ENCODE assay signal across 9 cellular contexts in the genomic region with DNA sequence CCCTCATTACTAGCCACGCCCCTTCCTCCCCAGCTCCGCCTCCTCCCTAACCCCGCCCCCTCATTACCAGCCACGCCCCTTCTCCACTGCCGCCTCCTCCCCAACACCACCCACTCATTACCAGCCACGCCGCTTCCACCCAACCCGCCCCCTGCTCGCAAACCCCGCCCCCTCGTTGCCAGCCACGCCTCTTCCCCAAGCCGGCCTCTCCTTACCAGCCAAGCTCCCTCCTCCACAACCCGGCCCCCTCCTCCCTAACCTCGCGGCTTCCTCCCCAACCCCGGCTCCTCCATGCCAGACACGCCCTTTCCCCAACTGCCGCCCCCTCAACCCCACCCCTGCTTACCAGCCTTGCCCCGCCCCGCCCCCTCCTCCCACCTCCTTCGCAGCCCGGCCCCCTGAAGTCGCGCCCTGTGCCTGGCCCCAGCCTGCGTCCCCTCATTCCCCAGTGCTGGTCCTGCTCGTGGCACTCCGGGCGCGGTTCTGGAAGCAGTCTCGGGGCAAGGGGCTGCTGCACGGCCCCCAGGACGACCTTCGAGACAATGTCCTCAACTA. TPM values are rescaled to one million over a fixed set of nuclear protein-coding genes. Genes with fewer than 3 reads are reported as not detected.
DNase-seq lines count a peak whose midpoint lies in the region; ATAC-seq and TF ChIP-seq lines count a peak whose summit lies in the region.
"Had no signal": no experiment of that assay in that cellular context is flagged by ENCODE, and none has a peak within 500 bp of the region (broad histone marks: within the 10 kb centered on the region; RNA-seq: fewer than 3 reads in every experiment).

No MANE protein-coding gene starts in this region.

- CTCF ChIA-PET in CD4-positive, alpha-beta T cell (lab: Charles Lee) = interaction anchor here (0.7 kb wide), 1 partner anchor 24 kb away, joined by 3 read pairs; a partner anchor contains a TSS

- H3K4me1 Mint-ChIP-seq in CD4-positive, alpha-beta T cell (ENCODE audit: low read depth) = peaks cover 4% of the 10 kb centered on the region
- H3K4me1 Mint-ChIP-seq in glutamatergic neuron (ENCODE audit: low read depth, unreplicated experiment) (peaks cover 2% of the 10 kb centered on the region), type B pancreatic cell (ENCODE audit: unreplicated experiment) (no peaks in the 10 kb centered on the region)

- intact Hi-C loops in CD4-positive, alpha-beta T cell (cut with DNase I, micrococcal nuclease) = loop anchor here (2.0 to 5.0 kb wide), 2 partner anchors 24 to 741 kb away; a partner anchor contains a TSS

- peak in 3 of 10 experiments; percentile 26 to 72 (median 47) for DNase-seq in CD4-positive, alpha-beta T cell
- DNase-seq in HUDEP-2 (lab: John Stamatoyannopoulos, UW; ENCODE audit: unreplicated experiment in 76 of 76) (peak in 52 of 76 experiments; percentile 15 to 84 (median 64)), glutamatergic neuron (peak; percentile 39), globus pallidus (ENCODE audit: low spot score) (no peak), type B pancreatic cell (ENCODE audit: extremely low spot score, unreplicated experiment) (no peak)
- DNase-seq in activated CD4-positive, alpha-beta T cell treated with anti-CD3 and anti-CD28 coated beads for 48 hours = peak; percentile 79
- DNase-seq in stimulated activated CD4-positive, alpha-beta T cell treated with anti-CD3 and anti-CD28 coated beads, TNF-alpha, amount 100 ng/mL, for 48 hours (ENCODE audit: low read depth in 3 of 3) = peak in 2 of 3 donors; percentile 36 to 63

- no peaks in the 10 kb centered on the region for H3K9me3 ChIP-seq in CD4-positive, alpha-beta T cell (ENCODE audit: control insufficient read depth, low read length)

- H3K27me3 ChIP-seq in CD4-positive, alpha-beta T cell (ENCODE audit: control insufficient read depth, insufficient read depth, low read length) = no peaks in the 10 kb centered on the region

- no peak for TF ChIP-seq CTCF in CD4-positive, alpha-beta T cell (IDR thresholded peaks at IDR 0.05)
- TF ChIP-seq CTCF in glutamatergic neuron (IDR thresholded peaks at IDR 0.05; ENCODE audit: partially characterized antibody, unreplicated experiment) (no peak), type B pancreatic cell (conservative IDR thresholded peaks at IDR 0.05) (no peak)

- H3K9me3 Mint-ChIP-seq in CD4-positive, alpha-beta T cell = no peaks in the 10 kb centered on the region
- H3K9me3 Mint-ChIP-seq in glutamatergic neuron (ENCODE audit: unreplicated experiment) (peaks cover 23% of the 10 kb centered on the region), type B pancreatic cell (no peaks in the 10 kb centered on the region)

- H3K27me3 Mint-ChIP-seq in CD4-positive, alpha-beta T cell = peaks cover 5% of the 10 kb centered on the region
- H3K27me3 Mint-ChIP-seq in glutamatergic neuron (ENCODE audit: unreplicated experiment) = peaks cover 23% of the 10 kb centered on the region
- H3K27me3 Mint-ChIP-seq in type B pancreatic cell = peaks cover 17% of the 10 kb centered on the region

- peak; percentile 50 for ATAC-seq in CD4-positive, alpha-beta T cell (ENCODE audit: poor library complexity)
- ATAC-seq in GM19023 (IDR thresholded peaks at IDR 0.05; ENCODE audit: unreplicated experiment) = no peak

- H3K36me3 Mint-ChIP-seq in CD4-positive, alpha-beta T cell (ENCODE audit: low read depth) = no peaks in the 10 kb centered on the region
- H3K36me3 Mint-ChIP-seq in glutamatergic neuron (ENCODE audit: unreplicated experiment) (no peaks in the 10 kb centered on the region), type B pancreatic cell (no peaks in the 10 kb centered on the region)

- H3K4me3 Mint-ChIP-seq in CD4-positive, alpha-beta T cell = no peak overlapping the region
- H3K4me3 Mint-ChIP-seq in glutamatergic neuron (ENCODE audit: unreplicated experiment) (no peak overlapping the region), type B pancreatic cell (no peak overlapping the region)

- H3K27ac ChIP-seq in CD4-positive, alpha-beta T cell (ENCODE audit: low read depth, low read length) = no peak overlapping the region

- POLR2A ChIA-PET in CD4-positive, alpha-beta T cell (lab: Charles Lee) = interaction anchor here (0.7 to 1.5 kb wide), 5 partner anchors 10 to 78 kb away, joined by 3 to 6 read pairs (median 4); a partner anchor contains a TSS

- H3K27ac Mint-ChIP-seq in CD4-positive, alpha-beta T cell = no peak overlapping the region
- no peak overlapping the region for H3K27ac Mint-ChIP-seq in glutamatergic neuron (ENCODE audit: unreplicated experiment)
- H3K27ac Mint-ChIP-seq in type B pancreatic cell = no peak overlapping the region

RNA-seq across cellular contexts. Expression of a gene that starts 7.2 kb away (rescaled TPM):
- total RNA-seq in CD4-positive, alpha-beta T cell = 1 to 10 TPM; 2.1 to 2.9 TPM
- 3.9 TPM for total RNA-seq in glutamatergic neuron (ENCODE audit: unreplicated experiment)
- 2.9 and 5.3 TPM in 2 replicates for total RNA-seq in type B pancreatic cell (ENCODE audit: low replicate concordance)
- total RNA-seq: renal cortical epithelial cell had no signal

RNA-seq across cellular contexts. Expression of a gene that starts 21.6 kb away (rescaled TPM):
- total RNA-seq in CD4-positive, alpha-beta T cell = not detected
- total RNA-seq in glutamatergic neuron (ENCODE audit: unreplicated experiment) = 12.6 TPM
- 5.0 TPM in 1 of 2 replicates, not detected in the other for total RNA-seq in type B pancreatic cell (ENCODE audit: low replicate concordance)
- total RNA-seq: renal cortical epithelial cell had no signal

RNA-seq across cellular contexts. Expression of a gene that starts 24.4 kb away (rescaled TPM):
- total RNA-seq in CD4-positive, alpha-beta T cell = 1 to 10 TPM; 4.0 to 6.7 TPM
- total RNA-seq in glutamatergic neuron (ENCODE audit: unreplicated experiment) (36.2 TPM), type B pancreatic cell (ENCODE audit: low replicate concordance) (8.2 and 14.4 TPM in 2 replicates)

Comparison
In these comparisons a context has a peak if more than half of its experiments do, and no peak if none do; other contexts are left out.
1. DNase-seq: peak in HUDEP-2 (52 of 76), activated CD4-positive, alpha-beta T cell treated with anti-CD3 and anti-CD28 coated beads for 48 hours (single experiment), glutamatergic neuron (single experiment) and stimulated activated CD4-positive, alpha-beta T cell treated with anti-CD3 and anti-CD28 coated beads, TNF-alpha, amount 100 ng/mL, for 48 hours (2 of 3); none in globus pallidus (single experiment) and type B pancreatic cell (single experiment).